9 cellular contexts compared by ENCODE assay signal in the genomic region with DNA sequence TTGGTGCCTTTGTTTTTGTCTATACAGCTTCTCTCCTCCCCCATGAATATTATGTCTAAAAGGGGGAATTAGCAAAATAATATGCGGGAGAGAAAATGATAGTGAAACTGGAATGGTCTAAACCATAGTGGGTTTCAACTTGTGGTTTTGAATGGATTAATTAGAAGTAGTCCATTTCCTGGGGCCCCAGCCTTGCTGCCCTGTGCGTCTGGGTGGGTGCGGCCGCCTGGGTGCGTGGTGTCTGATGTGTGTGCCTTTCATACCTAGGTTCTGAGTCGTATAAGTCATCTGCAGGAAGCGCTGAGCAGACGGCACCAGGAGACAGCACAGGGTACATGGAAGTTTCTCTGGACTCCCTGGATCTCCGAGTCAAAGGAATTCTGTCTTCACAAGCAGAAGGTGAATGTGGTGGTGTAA.
A peak's percentile ranks its signal among the peaks of the same experiment; 100 is the strongest.
DNase-seq lines count a peak whose midpoint lies in the region; ATAC-seq and TF ChIP-seq lines count a peak whose summit lies in the region.
"Had no signal": no experiment of that assay in that cellular context is flagged by ENCODE, and none has a peak within 500 bp of the region (broad histone marks: within the 10 kb centered on the region; RNA-seq: fewer than 3 reads in every experiment).

No MANE protein-coding gene starts in this region.

- H3K4me3 ChIP-seq in GM12865 (ENCODE audit: low read depth, low read length) (peak overlapping the region; percentile 8; the same call in 1 of the 2 replicates), psoas muscle (no peak overlapping the region), ovary (no peak overlapping the region)

- H3K4me3 Mint-ChIP-seq in activated naive CD8-positive, alpha-beta T cell treated with anti-CD3 and anti-CD28 coated beads, Interleukin-2, amount 10 ng/mL, durations not matched to agents 7 days and 5 days = no peak overlapping the region

- peaks cover 9% of the 10 kb centered on the region for H3K9me3 Mint-ChIP-seq in activated naive CD8-positive, alpha-beta T cell treated with anti-CD3 and anti-CD28 coated beads, Interleukin-2, amount 10 ng/mL, durations not matched to agents 7 days and 5 days

- 91 to 96% (median 96%) methylated on average over 9 of the region's 9 CpGs for WGBS in psoas muscle, 3 donors
- 82 to 84% (median 83%) methylated on average over 9 of the region's 9 CpGs for WGBS in ovary, 3 donors

- POLR2A ChIA-PET in activated naive CD8-positive, alpha-beta T cell treated with anti-CD3 and anti-CD28 coated beads, Interleukin-2, amount 10 ng/mL, durations not matched to agents 7 days and 5 days (lab: Charles Lee) = no interaction called here

- H3K27ac ChIP-seq in psoas muscle (peak overlapping the region; percentile 62), ovary (no peak overlapping the region)
- H3K27ac ChIP-seq: parathyroid adenoma had no signal

- no peaks in the 10 kb centered on the region for H3K27me3 Mint-ChIP-seq in activated naive CD8-positive, alpha-beta T cell treated with anti-CD3 and anti-CD28 coated beads, Interleukin-2, amount 10 ng/mL, durations not matched to agents 7 days and 5 days

- H3K27me3 ChIP-seq in psoas muscle (ENCODE audit: insufficient read depth in 3 of 3, low read length in 2 of 3) (no peaks in the 10 kb centered on the region), ovary (no peaks in the 10 kb centered on the region)

- H3K4me1 ChIP-seq in psoas muscle = peaks cover 6% of the 10 kb centered on the region
- peaks cover 14% of the 10 kb centered on the region for H3K4me1 ChIP-seq in ovary (ENCODE audit: insufficient read depth)
- H3K4me1 ChIP-seq: parathyroid adenoma had no signal

- intact Hi-C loops in psoas muscle (cut with DNase I) (no loop called here), ovary (cut with DNase I) (loop anchor here in 1 of 4 donors (2.0 kb wide), 1 partner anchor 53 kb away; no protein-coding TSS in a partner anchor)

- DNase-seq in GM12865 (ENCODE audit: low read depth) = peak; percentile 83
- peak; percentile 67 for DNase-seq in LHCN-M2 (ENCODE audit: low read depth)
- DNase-seq in activated naive CD8-positive, alpha-beta T cell treated with anti-CD3 and anti-CD28 coated beads, Interleukin-2, amount 10 ng/mL, durations not matched to agents 7 days and 5 days = no peak
- no peak for DNase-seq in psoas muscle
- no peak for DNase-seq in ovary
- DNase-seq in HuH-7.5 (ENCODE audit: low spot score) = no peak

- peaks cover 4 to 62% of the 10 kb centered on the region in 2 donors for H3K36me3 ChIP-seq in psoas muscle (ENCODE audit: insufficient read depth in 1 of 2, low read depth in 1 of 2)
- H3K36me3 ChIP-seq in ovary = no peaks in the 10 kb centered on the region

- H3K9me3 ChIP-seq in psoas muscle (peaks cover 8% of the 10 kb centered on the region), ovary (no peaks in the 10 kb centered on the region)

- peak; percentile 57 for ATAC-seq in activated naive CD8-positive, alpha-beta T cell treated with anti-CD3 and anti-CD28 coated beads, Interleukin-2, amount 10 ng/mL, durations not matched to agents 7 days and 5 days (ENCODE audit: low read depth)
- ATAC-seq in psoas muscle (no peak), HG03565 (IDR thresholded peaks at IDR 0.05; ENCODE audit: unreplicated experiment) (no peak), GM19328 (IDR thresholded peaks at IDR 0.05; ENCODE audit: unreplicated experiment) (no peak)

- H3K27ac Mint-ChIP-seq in activated naive CD8-positive, alpha-beta T cell treated with anti-CD3 and anti-CD28 coated beads, Interleukin-2, amount 10 ng/mL, durations not matched to agents 7 days and 5 days = peak overlapping the region; percentile 68

- no peak for TF ChIP-seq EP300 in ovary (IDR thresholded peaks at IDR 0.05)

- H3K36me3 Mint-ChIP-seq in activated naive CD8-positive, alpha-beta T cell treated with anti-CD3 and anti-CD28 coated beads, Interleukin-2, amount 10 ng/mL, durations not matched to agents 7 days and 5 days = peaks cover 69% of the 10 kb centered on the region

- no peak for TF ChIP-seq POLR2A in ovary (IDR thresholded peaks at IDR 0.05)

- H3K4me1 Mint-ChIP-seq in activated naive CD8-positive, alpha-beta T cell treated with anti-CD3 and anti-CD28 coated beads, Interleukin-2, amount 10 ng/mL, durations not matched to agents 7 days and 5 days = peaks cover 24% of the 10 kb centered on the region

- TF ChIP-seq CTCF in GM12865 (IDR thresholded peaks at IDR 0.05; ENCODE audit: insufficient read depth, low read depth, low read length, missing control alignments) = no peak
- no peak for TF ChIP-seq CTCF in psoas muscle (IDR thresholded peaks at IDR 0.05)
- TF ChIP-seq CTCF in ovary (IDR thresholded peaks at IDR 0.05) = no peak

Comparison
In these comparisons a context has a peak if more than half of its experiments do, and no peak if none do; other contexts are left out.
1. DNase-seq: peak in GM12865 (single experiment) and LHCN-M2 (single experiment); none in activated naive CD8-positive, alpha-beta T cell treated with anti-CD3 and anti-CD28 coated beads, Interleukin-2, amount 10 ng/mL, durations not matched to agents 7 days and 5 days (single experiment), psoas muscle (0 of 2), ovary (0 of 5) and HuH-7.5 (single experiment).